Comparison of ENCODE assay signal across 8 cellular contexts in the genomic region with DNA sequence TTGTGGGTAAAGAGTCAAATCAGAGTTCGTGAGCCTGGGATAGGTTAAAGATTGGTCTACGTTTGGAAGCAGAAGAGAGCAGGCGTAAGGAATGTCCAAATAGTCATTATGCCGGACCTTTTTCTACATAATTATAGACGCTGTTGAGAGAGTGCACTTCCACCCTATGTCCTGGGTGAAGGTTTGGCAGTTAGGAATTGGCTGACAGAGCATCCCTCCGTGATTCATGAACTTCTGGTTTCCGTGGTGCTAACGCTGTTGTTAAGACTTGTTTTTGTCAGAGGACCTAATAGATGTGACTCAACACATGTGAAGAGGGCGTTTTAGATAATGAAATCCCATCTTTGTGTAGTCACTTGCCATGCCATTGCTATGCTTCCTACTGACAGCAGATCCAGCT. TPM values are rescaled to one million over a fixed set of nuclear protein-coding genes. Genes with fewer than 3 reads are reported as not detected.
DNase-seq lines count a peak whose midpoint lies in the region; ATAC-seq and TF ChIP-seq lines count a peak whose summit lies in the region.

No MANE protein-coding gene starts in this region.

- H3K4me3 ChIP-seq in ACC112 (ENCODE audit: low read depth, low read length) (peak overlapping the region; percentile 93), fibroblast of the aortic adventitia (ENCODE audit: low read depth, low read length) (peak overlapping the region; percentile 97), prostate gland (peak overlapping the region; percentile 57 to 63)

- no peaks in the 10 kb centered on the region for H3K27me3 Mint-ChIP-seq in activated CD4-positive, alpha-beta T cell treated with anti-CD3 and anti-CD28 coated beads, Interleukin-2, amount 10 ng/mL, durations not matched to agents 24 days and 14 days

- H3K27me3 ChIP-seq in ACC112 (ENCODE audit: insufficient read depth, low read length) (no peaks in the 10 kb centered on the region), prostate gland (replicated peaks; ENCODE audit: insufficient read depth) (no peaks in the 10 kb centered on the region)

- no peak for TF ChIP-seq POLR2A in prostate gland (IDR thresholded peaks at IDR 0.05)

- DNase-seq in HCEC 1CT (peak; percentile 61), fibroblast of the aortic adventitia (ENCODE audit: low read depth) (peak; percentile 69), prostate gland (ENCODE audit: low spot score) (no peak)
- peak; percentile 73 for DNase-seq in activated CD4-positive, alpha-beta T cell treated with anti-CD3 and anti-CD28 coated beads, Interleukin-2, amount 10 ng/mL, durations not matched to agents 24 days and 14 days

- peak overlapping the region; percentile 96 for H3K4me3 Mint-ChIP-seq in activated CD4-positive, alpha-beta T cell treated with anti-CD3 and anti-CD28 coated beads, Interleukin-2, amount 10 ng/mL, durations not matched to agents 24 days and 14 days

- no peak for TF ChIP-seq CTCF in fibroblast of the aortic adventitia (IDR thresholded peaks at IDR 0.05; ENCODE audit: insufficient read depth, low read length)
- TF ChIP-seq CTCF in prostate gland (IDR thresholded peaks at IDR 0.05) = no peak

- no peak for ATAC-seq in GM21360 (IDR thresholded peaks at IDR 0.05; ENCODE audit: unreplicated experiment)
- no peak for ATAC-seq in HG02981 (IDR thresholded peaks at IDR 0.05; ENCODE audit: unreplicated experiment)
- no peak for ATAC-seq in GM18502 (IDR thresholded peaks at IDR 0.05; ENCODE audit: poor library complexity, unreplicated experiment)

- H3K9me3 Mint-ChIP-seq in activated CD4-positive, alpha-beta T cell treated with anti-CD3 and anti-CD28 coated beads, Interleukin-2, amount 10 ng/mL, durations not matched to agents 24 days and 14 days = no peaks in the 10 kb centered on the region

- peaks cover 55% of the 10 kb centered on the region for H3K79me2 ChIP-seq in ACC112 (ENCODE audit: control insufficient read depth, insufficient read depth, low read length, unreplicated experiment)

- peaks cover 35% of the 10 kb centered on the region for H3K36me3 Mint-ChIP-seq in activated CD4-positive, alpha-beta T cell treated with anti-CD3 and anti-CD28 coated beads, Interleukin-2, amount 10 ng/mL, durations not matched to agents 24 days and 14 days (ENCODE audit: low read depth)

- H3K36me3 ChIP-seq in ACC112 (ENCODE audit: insufficient read depth, low read length) (peaks cover 22% of the 10 kb centered on the region), prostate gland (no peaks in the 10 kb centered on the region)

- H3K27ac Mint-ChIP-seq in activated CD4-positive, alpha-beta T cell treated with anti-CD3 and anti-CD28 coated beads, Interleukin-2, amount 10 ng/mL, durations not matched to agents 24 days and 14 days = peak overlapping the region; percentile 95

- intact Hi-C loops in activated CD4-positive, alpha-beta T cell treated with anti-CD3 and anti-CD28 coated beads, Interleukin-2, amount 10 ng/mL, durations not matched to agents 24 days and 14 days (cut with micrococcal nuclease) = loop anchor here (1.0 to 5.0 kb wide), 3 partner anchors 109 to 173 kb away; a partner anchor contains a TSS
- intact Hi-C loops in prostate gland (cut with DNase I) = loop anchor here (5.0 kb wide), 1 partner anchor 129 kb away; no protein-coding TSS in a partner anchor

- 10% methylated on average over 9 of the region's 9 CpGs for WGBS in prostate gland

- H3K4me1 ChIP-seq in ACC112 (ENCODE audit: control insufficient read depth, insufficient read depth, low read length, unreplicated experiment) (peaks cover 12% of the 10 kb centered on the region), prostate gland (replicated peaks) (peaks cover 17% of the 10 kb centered on the region)

- H3K4me1 Mint-ChIP-seq in activated CD4-positive, alpha-beta T cell treated with anti-CD3 and anti-CD28 coated beads, Interleukin-2, amount 10 ng/mL, durations not matched to agents 24 days and 14 days = peaks cover 49% of the 10 kb centered on the region

- no peak overlapping the region for H2AFZ ChIP-seq in ACC112 (ENCODE audit: low read length, unreplicated experiment)

- no peaks in the 10 kb centered on the region for H3K9me3 ChIP-seq in prostate gland

- H3K27ac ChIP-seq in ACC112 (ENCODE audit: low read depth, low read length) (peak overlapping the region; percentile 60), prostate gland (no peak overlapping the region)

RNA-seq across cellular contexts. Expression of a gene that starts 1.1 kb away (rescaled TPM):
- total RNA-seq in activated CD4-positive, alpha-beta T cell treated with anti-CD3 and anti-CD28 coated beads, Interleukin-2, amount 10 ng/mL, durations not matched to agents 24 days and 14 days = 24.2 and 25.7 TPM in 2 replicates
- 15.2 and 21.1 TPM in 2 replicates for total RNA-seq in fibroblast of the aortic adventitia (ENCODE audit: low replicate concordance)
- 10 to 100 TPM; 25.5 to 30.9 TPM for total RNA-seq in prostate gland

RNA-seq across cellular contexts. Expression of a gene that starts 1.2 kb away (rescaled TPM):
- 15.2 and 17.4 TPM in 2 replicates for total RNA-seq in activated CD4-positive, alpha-beta T cell treated with anti-CD3 and anti-CD28 coated beads, Interleukin-2, amount 10 ng/mL, durations not matched to agents 24 days and 14 days
- total RNA-seq in fibroblast of the aortic adventitia (ENCODE audit: low replicate concordance) = 30.0 and 30.6 TPM in 2 replicates
- 10 to 100 TPM; 12.5 to 14.8 TPM for total RNA-seq in prostate gland
